Comparison of ENCODE assay signal across 8 cellular contexts in the genomic region with DNA sequence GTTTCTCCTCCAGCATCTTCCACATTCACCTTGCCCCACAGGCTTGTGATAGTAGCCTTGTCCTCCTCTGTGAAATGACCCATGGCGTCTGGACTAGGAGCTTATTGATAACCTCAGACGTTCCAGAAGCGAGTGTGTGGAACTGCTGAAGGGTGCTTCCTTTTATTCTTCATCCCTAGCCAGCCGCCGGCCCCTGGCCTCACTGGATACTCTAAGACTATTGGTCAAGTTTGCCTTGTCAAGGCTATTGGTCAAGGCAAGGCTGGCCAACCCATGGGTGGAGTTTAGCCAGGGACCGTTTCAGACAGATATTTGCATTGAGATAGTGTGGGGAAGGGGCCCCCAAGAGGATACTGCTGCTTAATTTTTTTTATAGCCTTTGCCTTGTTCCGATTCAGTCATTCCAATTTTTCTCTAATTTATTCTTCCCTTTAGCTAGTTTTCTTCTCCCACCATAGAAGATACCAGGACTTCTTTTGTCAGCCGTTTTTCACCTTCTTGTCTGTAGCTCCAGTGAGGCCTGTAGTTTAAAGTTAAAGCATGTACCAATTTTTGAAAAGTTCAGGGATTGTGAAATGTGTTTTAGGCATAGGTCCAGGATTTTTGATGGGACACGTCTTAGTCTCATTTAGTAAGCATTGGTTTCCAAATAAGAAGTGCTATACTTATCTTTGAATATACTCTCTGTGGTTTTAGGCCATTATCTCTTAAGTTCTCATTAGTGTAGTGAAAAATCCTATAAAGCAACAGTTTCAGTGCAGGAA. TPM values are rescaled to one million over a fixed set of nuclear protein-coding genes. Genes with fewer than 3 reads are reported as not detected.
DNase-seq lines count a peak whose midpoint lies in the region; ATAC-seq, FAIRE-seq and TF ChIP-seq lines count a peak whose summit lies in the region.
"Not testable (repeated sequence)": the region's sequence is repeated elsewhere in the genome, so short reads cannot be mapped to it uniquely, and the experiment has no call there.
"Had no signal": no experiment of that assay in that cellular context is flagged by ENCODE, and none has a peak within 500 bp of the region (broad histone marks: within the 10 kb centered on the region; RNA-seq: fewer than 3 reads in every experiment).

A gene (minus strand): TSS at position 136 of the 764 bp plus-strand sequence. CDS start 53 bp downstream, at position 83.

- peak; percentile 11 for DNase-seq in AG10803 (ENCODE audit: low read depth)
- DNase-seq in HT1080 (ENCODE audit: low read depth); H1 (ENCODE audit: low read depth in 1 of 2, low spot score in 2 of 2); stimulated activated effector memory CD8-positive, alpha-beta T cell treated with anti-CD3 and anti-CD28 coated beads, Interleukin-12 subunit alpha, Interleukin-12 subunit beta, amount 100 ng/mL, for 72 hours (ENCODE audit: low spot score in 2 of 2): not testable (repeated sequence)
- peak in 1 of 4 experiments; percentile 32 for DNase-seq in K562 (ENCODE audit: extremely low read depth in 1 of 4, low spot score in 3 of 4)
- DNase-seq in fibroblast of peridontal ligament (ENCODE audit: extremely low read depth) = peak; percentile 64
- peak; percentile 41 for DNase-seq in iris pigment epithelial cell (ENCODE audit: low read depth)

- H3K23ac ChIP-seq in H1 (ENCODE audit: insufficient read length) = not testable (repeated sequence)

- FAIRE-seq in K562 (lab: Jason Lieb, UNC) = peak; percentile 100
- not testable (repeated sequence) for FAIRE-seq in H1 (lab: Jason Lieb, UNC)

- peak; percentile 65 for TF ChIP-seq POLR2A in K562 (conservative IDR thresholded peaks at IDR 0.05)
- TF ChIP-seq POLR2A in H1 (IDR thresholded peaks at IDR 0.05; ENCODE audit: control extremely low read depth in 1 of 2, low read depth in 2 of 2, low read length in 2 of 2) = not testable (repeated sequence)

- intact Hi-C loops in K562 (cut with micrococcal nuclease) = not testable (repeated sequence)

- H3K27ac ChIP-seq in K562 (ENCODE audit: extremely low read depth, low read depth, low read length) = peak within 1 kb of the TSS; percentile 67
- H3K27ac ChIP-seq in H1 (ENCODE audit: low read depth, low read length) = not testable (repeated sequence)

- not testable (repeated sequence) for H3K56ac ChIP-seq in H1 (replicated peaks; ENCODE audit: insufficient read length, low read depth, low read length)

- H3K4me1 ChIP-seq in K562 (replicated peaks in 1 of 2; ENCODE audit: control insufficient read depth in 2 of 2, insufficient read depth in 2 of 2, low read length in 2 of 2) (peaks cover 25 to 40% of the 10 kb centered on the region in 2 experiments), H1 (replicated peaks in 1 of 4; ENCODE audit: control insufficient read depth in 3 of 4, insufficient read depth in 4 of 4, low read length in 3 of 4) (peaks cover 3 to 11% (median 5%) of the 10 kb centered on the region in 4 experiments; a peak in 6 of 7 replicates)

- H3K27ac Mint-ChIP-seq in stimulated activated effector memory CD8-positive, alpha-beta T cell treated with anti-CD3 and anti-CD28 coated beads, Interleukin-12 subunit alpha, Interleukin-12 subunit beta, amount 100 ng/mL, for 72 hours = not testable (repeated sequence)

- not testable (repeated sequence) for H3K79me1 ChIP-seq in H1 (ENCODE audit: low read depth, low read length)

- H3K36me3 ChIP-seq in K562 (ENCODE audit: control insufficient read depth, insufficient read depth, low read length) = peaks cover 20% of the 10 kb centered on the region
- H3K36me3 ChIP-seq in H1 (ENCODE audit: control insufficient read depth in 2 of 4, insufficient read depth in 4 of 4, low read length in 3 of 4) = not testable (repeated sequence)

- not testable (repeated sequence) for H2BK5ac ChIP-seq in H1 (ENCODE audit: low read depth, low read length)

- H4K8ac ChIP-seq in H1 (ENCODE audit: extremely low read depth, insufficient read depth, low read length) = not testable (repeated sequence)

- peak within 1 kb of the TSS; percentile 70 to 85; a peak in 3 of 4 replicates for H3K9ac ChIP-seq in K562 (ENCODE audit: insufficient read depth in 1 of 2, low read depth in 2 of 2, low read length in 2 of 2)
- not testable (repeated sequence) for H3K9ac ChIP-seq in H1 (replicated peaks in 1 of 4; ENCODE audit: extremely low read depth in 1 of 4, low read depth in 3 of 4, low read length in 3 of 4)

- H4K91ac ChIP-seq in H1 (replicated peaks; ENCODE audit: insufficient read length, low read length) = not testable (repeated sequence)

- H3K23me2 ChIP-seq in H1 (ENCODE audit: low read depth, low read length) = not testable (repeated sequence)

- H3K4me3 Mint-ChIP-seq in stimulated activated effector memory CD8-positive, alpha-beta T cell treated with anti-CD3 and anti-CD28 coated beads, Interleukin-12 subunit alpha, Interleukin-12 subunit beta, amount 100 ng/mL, for 72 hours = not testable (repeated sequence)

- H3K9me1 ChIP-seq in K562 (ENCODE audit: control insufficient read depth, insufficient read depth, low read length) = not testable (repeated sequence)

- peak within 1 kb of the TSS; percentile 16; the same call in 1 of the 2 replicates for H2AFZ ChIP-seq in K562 (ENCODE audit: low read depth, low read length)
- not testable (repeated sequence) for H2AFZ ChIP-seq in H1 (ENCODE audit: low read length)

- POLR2A ChIA-PET in K562 (lab: Yijun Ruan, JAX) = interaction anchor here (0.6 to 6.9 kb wide), 8 partner anchors 12 to 37 kb away, joined by 3 to 30 read pairs (median 4); a partner anchor contains a TSS
- POLR2A ChIA-PET in H1 (lab: Charles Lee; ENCODE audit: partially characterized antibody) = not testable (repeated sequence)

- ATAC-seq in K562 = peak; percentile 85
- ATAC-seq in stimulated activated effector memory CD8-positive, alpha-beta T cell treated with anti-CD3 and anti-CD28 coated beads, Interleukin-12 subunit alpha, Interleukin-12 subunit beta, amount 100 ng/mL, for 72 hours = peak; percentile 21

- TF ChIP-seq CTCF in AG10803 (conservative IDR thresholded peaks at IDR 0.05; ENCODE audit: low read length); K562 (IDR thresholded peaks at IDR 0.05 in 2 of 3, conservative IDR thresholded peaks at IDR 0.05 in 1 of 3; ENCODE audit: insufficient read depth in 2 of 3, low read depth in 1 of 3, low read length in 3 of 3); H1 (IDR thresholded peaks at IDR 0.05; ENCODE audit: control extremely low read depth in 1 of 3, insufficient read depth in 1 of 3, low read depth in 1 of 3, low read length in 3 of 3): not testable (repeated sequence)

- in situ Hi-C loops in K562 (cut with MboI) = not testable (repeated sequence)

- H3K36me3 Mint-ChIP-seq in stimulated activated effector memory CD8-positive, alpha-beta T cell treated with anti-CD3 and anti-CD28 coated beads, Interleukin-12 subunit alpha, Interleukin-12 subunit beta, amount 100 ng/mL, for 72 hours = not testable (repeated sequence)

- H2BK12ac ChIP-seq in H1 (ENCODE audit: low read depth, low read length) = not testable (repeated sequence)

- CTCF ChIA-PET in K562 (lab: Yijun Ruan, JAX; ENCODE audit: low intra/inter-chr PET ratio); H1 (lab: Charles Lee; ENCODE audit: partially characterized antibody): not testable (repeated sequence)

- not testable (repeated sequence) for H3K18ac ChIP-seq in H1 (ENCODE audit: extremely low read depth, low read length)

- not testable (repeated sequence) for H2AK5ac ChIP-seq in H1 (ENCODE audit: low read depth, low read length)

- H2BK15ac ChIP-seq in H1 (ENCODE audit: low read length) = 0 out of 2 replicates have a peak within 1 kb of the TSS, but pooled peaks have one; percentile 5

- H3K4me3 ChIP-seq in AG10803 (ENCODE audit: low read length); H1 (ENCODE audit: extremely low read depth in 1 of 4, insufficient read depth in 2 of 4, low read depth in 3 of 4, low read length in 4 of 4): not testable (repeated sequence)
- peak within 1 kb of the TSS; percentile 58 for H3K4me3 ChIP-seq in K562

- not testable (repeated sequence) for H3K9me3 ChIP-seq in K562 (replicated peaks; ENCODE audit: control insufficient read depth, insufficient read depth, low read depth, low read length); H1 (ENCODE audit: insufficient read depth in 2 of 2, low read depth in 1 of 2, low read length in 1 of 2)

- H3K9me3 Mint-ChIP-seq in stimulated activated effector memory CD8-positive, alpha-beta T cell treated with anti-CD3 and anti-CD28 coated beads, Interleukin-12 subunit alpha, Interleukin-12 subunit beta, amount 100 ng/mL, for 72 hours = not testable (repeated sequence)

- H3K4me2 ChIP-seq in K562 (ENCODE audit: insufficient read depth, low read length) = peak within 1 kb of the TSS; percentile 94
- H3K4me2 ChIP-seq in H1 (ENCODE audit: insufficient read depth in 1 of 2, low read depth in 2 of 2, low read length in 2 of 2) = not testable (repeated sequence)

- H4K20me1 ChIP-seq in K562 (replicated peaks; ENCODE audit: control insufficient read depth, insufficient read depth, low read length); H1 (replicated peaks in 1 of 2; ENCODE audit: control insufficient read depth in 1 of 2, insufficient read depth in 2 of 2, low read length in 2 of 2): not testable (repeated sequence)

- not testable (repeated sequence) for H4K5ac ChIP-seq in H1 (ENCODE audit: insufficient read length, low read depth, low read length)

- not testable (repeated sequence) for H3K4me1 Mint-ChIP-seq in stimulated activated effector memory CD8-positive, alpha-beta T cell treated with anti-CD3 and anti-CD28 coated beads, Interleukin-12 subunit alpha, Interleukin-12 subunit beta, amount 100 ng/mL, for 72 hours

- H3K4ac ChIP-seq in H1 (replicated peaks; ENCODE audit: insufficient read length, low read depth, low read length) = not testable (repeated sequence)

- 4% methylated on average over 3 of the region's 9 CpGs for WGBS in K562 (ENCODE audit: insufficient coverage, low coverage, missing lambda C conversion rate)
- 88% methylated on average over 4 of the region's 9 CpGs; no CpG with 5 or more reads in 1 of the 2 experiments for WGBS in H1 (ENCODE audit: extremely low coverage in 1 of 2, insufficient coverage in 1 of 2, insufficient read length in 1 of 2, insufficient replicate concordance in 2 of 2, low coverage in 1 of 2, low lambda C conversion rate in 2 of 2, missing lambda C conversion rate in 1 of 2), 2 experiments

- BruUV-seq in K562 (replicated peaks; lab: Mats Ljungman, UMichigan) = TSS peak; percentile 73

- TF ChIP-seq EP300 in K562 (IDR thresholded peaks at IDR 0.05; ENCODE audit: low read length); H1 (IDR thresholded peaks at IDR 0.05; ENCODE audit: borderline replicate concordance in 1 of 2, low read depth in 2 of 2, low read length in 2 of 2): not testable (repeated sequence)

- not testable (repeated sequence) for H3K14ac ChIP-seq in H1 (ENCODE audit: insufficient read length)

- H2BK120ac ChIP-seq in H1 (replicated peaks; ENCODE audit: low read depth, low read length) = not testable (repeated sequence)

- H3K79me2 ChIP-seq in K562 (ENCODE audit: control insufficient read depth, insufficient read depth, low read length) = peaks cover 67% of the 10 kb centered on the region
- H3K79me2 ChIP-seq in H1 (ENCODE audit: control insufficient read depth in 1 of 2, insufficient read depth in 2 of 2, low read length in 2 of 2) = not testable (repeated sequence)

- H2BK20ac ChIP-seq in H1 (ENCODE audit: low read length) = not testable (repeated sequence)

- peak; percentile 14 to 21; a peak in 1 of 4 replicates for TF ChIP-seq RAD21 in K562 (CRISPR knock-in tag; conservative IDR thresholded peaks at IDR 0.05 in 1 of 2, IDR thresholded peaks at IDR 0.05 in 1 of 2)
- not testable (repeated sequence) for TF ChIP-seq RAD21 in H1 (IDR thresholded peaks at IDR 0.05 in 1 of 2, conservative IDR thresholded peaks at IDR 0.05 in 1 of 2; ENCODE audit: low read depth in 2 of 2, low read length in 2 of 2)

- H3K27me3 ChIP-seq in K562 (ENCODE audit: control insufficient read depth in 2 of 2, insufficient read depth in 2 of 2, low read length in 2 of 2); H1 (replicated peaks in 1 of 4; ENCODE audit: control insufficient read depth in 3 of 4, extremely low read depth in 1 of 4, insufficient read depth in 3 of 4, low read length in 3 of 4): not testable (repeated sequence)

RNA-seq across cellular contexts. Expression of the gene that starts here (rescaled TPM):
- 15.1 and 19.5 TPM in 2 replicates for total RNA-seq in HT1080 (2014; rRNA removed; shearing (Covaris generic))
- polyA plus RNA-seq in HT1080 (2015; cell fraction: cytosol; rRNA removed) = 0.58 and 0.93 TPM in 2 replicates
- polyA plus RNA-seq in HT1080 (2015; cell fraction: nucleus; rRNA removed) = 1.7 TPM in 1 of 2 replicates, not detected in the other
- 272 and 470 TPM in 2 replicates for total RNA-seq in K562 (2011; cell fraction: chromatin; rRNA removed; ENCODE audit: low replicate concordance)
- 1,129 and 1,276 TPM in 2 replicates for total RNA-seq in K562 (2011; cell fraction: nucleolus; rRNA removed)
- 972 and 1,024 TPM in 2 replicates for total RNA-seq in K562 (2011; cell fraction: nucleoplasm; rRNA removed)
- total RNA-seq in K562 (2014; rRNA removed) (4,133 and 5,659 TPM in 2 replicates), K562 (2014; rRNA removed; fragmentation: Illumina TruSeq; extraction: Trizol) (14,495 and 14,520 TPM in 2 replicates), K562 (2015; rRNA removed; fragmentation: Illumina TruSeq; extraction: Trizol) (1,503 and 1,626 TPM in 2 replicates), K562 (2021) (9,242 and 9,746 TPM in 2 replicates)
- polyA plus RNA-seq in K562 (2011; rRNA removed) (14,543 and 18,939 TPM in 2 replicates), K562 (2014; fragmentation: Illumina TruSeq; extraction: Trizol) (5,264 and 6,648 TPM in 2 replicates), K562 (2014; fragmentation: Nextera tagmentation; extraction: Ambion mirVana) (over 10,000 TPM; 53,065 to 58,619 TPM), K562 (2014; rRNA removed) (10,515 and 11,063 TPM in 2 replicates), H1 (2011; rRNA removed) (0.19 and 0.23 TPM in 2 replicates)
- polyA plus RNA-seq in K562 (2011; cell fraction: cytosol; rRNA removed) = 11,967 and 13,477 TPM in 2 replicates
- 3,033 and 3,867 TPM in 2 replicates for polyA plus RNA-seq in K562 (2011; cell fraction: nucleus; rRNA removed)
- polyA plus RNA-seq in K562 (2012) = 2,383 and 7,190 TPM in 2 replicates
- 2,172 and 2,198 TPM in 2 replicates for polyA minus RNA-seq in K562 (2011; rRNA and poly(A)+ RNA removed)
- 396 and 509 TPM in 2 replicates for polyA minus RNA-seq in K562 (2011; cell fraction: cytosol; rRNA and poly(A)+ RNA removed)
- polyA minus RNA-seq in K562 (2011; cell fraction: nucleus; rRNA and poly(A)+ RNA removed) = 161 and 330 TPM in 2 replicates
- total RNA-seq in H1 (2021; fragmentation: NEBNext Ultra II Directional; extraction: Animal tissue kit (Norgen Biotek cat#: 25700)) = not detected in 2 replicates
- polyA plus RNA-seq in H1 (2011; cell fraction: cytosol; rRNA removed) = not detected
- polyA plus RNA-seq in H1 (2011; cell fraction: nucleus; rRNA removed) = 0.29 TPM
- polyA plus RNA-seq in H1 (2012, experiment 1 of 2) = not detected in 4 replicates
- not detected for polyA plus RNA-seq in H1 (2012, experiment 2 of 2)
- polyA plus RNA-seq in H1 (2013, experiment 1 of 2) = not detected
- polyA plus RNA-seq in H1 (2013, experiment 2 of 2) = not detected
- polyA minus RNA-seq in H1 (2011; rRNA and poly(A)+ RNA removed) = 1.1 and 1.8 TPM in 2 replicates
- polyA minus RNA-seq in H1 (2011; cell fraction: cytosol; rRNA and poly(A)+ RNA removed) = 28.5 TPM
- not detected for polyA minus RNA-seq in H1 (2011; cell fraction: nucleus; rRNA and poly(A)+ RNA removed)
- total RNA-seq: A673 had no signal

Comparison
In these comparisons a context has a peak if more than half of its experiments do, and no peak if none do; other contexts are left out.
1. RNA of the gene that starts here (total RNA-seq): 272 to 14,520 TPM in K562; 15.1 to 19.5 TPM in HT1080 and not detected in H1; every median in the first group is over 10 times any median in the second.
2. RNA of the gene that starts here (polyA plus RNA-seq): 2,383 to 58,619 TPM in K562; 0.19 to 0.29 TPM in H1; every median in the first group is over 1,000 times any median in the second.